In genomic region chr6:136586295-136586694, GRCh38 we compare ENCODE assay signal across 9 cellular contexts. TPM values are rescaled to one million over a fixed set of nuclear protein-coding genes. Genes with fewer than 3 reads are reported as not detected.
A peak's percentile ranks its signal among the peaks of the same experiment; 100 is the strongest.
DNase-seq lines count a peak whose midpoint lies in the region; ATAC-seq, FAIRE-seq and TF ChIP-seq lines count a peak whose summit lies in the region.
"Had no signal": no experiment of that assay in that cellular context is flagged by ENCODE, and none has a peak within 500 bp of the region (broad histone marks: within the 10 kb centered on the region; RNA-seq: fewer than 3 reads in every experiment).

No MANE protein-coding gene starts in this region.

- peak overlapping the region; percentile 76 for H3K27ac Mint-ChIP-seq in osteocyte (ENCODE audit: unreplicated experiment)

- H3K36me3 ChIP-seq in Panc1 (ENCODE audit: control insufficient read depth, insufficient read depth, low read length): no peaks in the 10 kb centered on the region

- no peak for FAIRE-seq in frontal cortex (lab: Jason Lieb, UNC)

- intact Hi-C loops in Panc1 (cut with micrococcal nuclease; ENCODE audit: unreplicated experiment): no loop called here

- H3K36me3 Mint-ChIP-seq in osteocyte (ENCODE audit: unreplicated experiment): peaks cover 3% of the 10 kb centered on the region

- H3K4me3 ChIP-seq in AG04450 (ENCODE audit: low read depth, low read length) (no peak overlapping the region), Panc1 (ENCODE audit: low read depth in 2 of 2, low read length in 2 of 2) (no peak overlapping the region)

- no peak overlapping the region for H3K4me3 Mint-ChIP-seq in osteocyte (ENCODE audit: unreplicated experiment)

- peak; percentile 87 for DNase-seq in AG04450 (ENCODE audit: low read depth, low spot score)
- peak; percentile 41 for DNase-seq in Panc1 (ENCODE audit: low read depth, low spot score)
- no peak for DNase-seq in epithelial cell of prostate (ENCODE audit: low read depth, low spot score)
- DNase-seq in osteocyte (ENCODE audit: extremely low spot score, unreplicated experiment): no peak
- no peak for DNase-seq in anterior cingulate cortex (lab: John Stamatoyannopoulos, UW)
- no peak for DNase-seq in frontal cortex (ENCODE audit: low spot score in 2 of 2)
- DNase-seq: NCI-H2029 had no signal

- BruUV-seq in Panc1 (replicated peaks; lab: Mats Ljungman, UMichigan): no TSS peak

- in situ Hi-C loops in Panc1 (cut with HindIII; ENCODE audit: low pct_unique_long_range_greater_than_20kb, low sequenced_read_pairs): no loop called here

- H3K27ac ChIP-seq in AG04450 (ENCODE audit: low read depth, low read length): peak overlapping the region; percentile 83
- H3K27ac ChIP-seq in Panc1 (ENCODE audit: low read length): no peak overlapping the region
- H3K27ac ChIP-seq in epithelial cell of prostate: peak overlapping the region; percentile 33

- H3K4me1 ChIP-seq in Panc1 (ENCODE audit: control insufficient read depth, insufficient read depth, low read length): no peaks in the 10 kb centered on the region

- POLR2A ChIA-PET in AG04450 (lab: Yijun Ruan, JAX) (no interaction called here), Panc1 (lab: Charles Lee) (no interaction called here)

- H3K27me3 ChIP-seq in AG04450 (ENCODE audit: control insufficient read depth, insufficient read depth, low read length): no peaks in the 10 kb centered on the region
- H3K27me3 ChIP-seq in Panc1 (ENCODE audit: control insufficient read depth, insufficient read depth, low read length): no peaks in the 10 kb centered on the region

- CTCF ChIA-PET in AG04450 (lab: Charles Lee) (interaction anchor here (0.9 to 4.0 kb wide), 3 partner anchors 23 to 206 kb away, joined by 3 to 25 read pairs (median 6); partner anchors contain the start of gene MAP3K5), Panc1 (lab: Charles Lee) (no interaction called here)

- ATAC-seq in Panc1 (no peak), GM21528 (IDR thresholded peaks at IDR 0.05; ENCODE audit: low FRiP score, unreplicated experiment) (no peak), GM21381 (IDR thresholded peaks at IDR 0.05; ENCODE audit: unreplicated experiment) (no peak)

- H3K9me3 ChIP-seq in AG04450 (ENCODE audit: control insufficient read depth, insufficient read depth, low read length) (no peaks in the 10 kb centered on the region), Panc1 (ENCODE audit: control insufficient read depth, insufficient read depth, low read depth, low read length) (no peaks in the 10 kb centered on the region)

- H3K4me1 Mint-ChIP-seq in osteocyte (ENCODE audit: unreplicated experiment): peaks cover 16% of the 10 kb centered on the region

- no peaks in the 10 kb centered on the region for H3K9me3 Mint-ChIP-seq in osteocyte (ENCODE audit: unreplicated experiment)

- no peaks in the 10 kb centered on the region for H3K27me3 Mint-ChIP-seq in osteocyte (ENCODE audit: unreplicated experiment)

- TF ChIP-seq CTCF in AG04450 (IDR thresholded peaks at IDR 0.05; ENCODE audit: low read depth, low read length): no peak
- no peak for TF ChIP-seq CTCF in Panc1 (IDR thresholded peaks at IDR 0.05)
- TF ChIP-seq CTCF in osteocyte (IDR thresholded peaks at IDR 0.05): no peak

RNA-seq across cellular contexts. Expression of gene MAP7, which starts 36.1 kb away (rescaled TPM):
- polyA plus RNA-seq in AG04450 (2011; rRNA removed): 0.29 and 0.30 TPM in 2 replicates
- polyA minus RNA-seq in AG04450 (2011; rRNA and poly(A)+ RNA removed): 0.18 and 0.26 TPM in 2 replicates
- 1.8 TPM for total RNA-seq in Panc1 (2021; ENCODE audit: unreplicated experiment)
- polyA plus RNA-seq in Panc1 (2012; ENCODE audit: insufficient read length): 1.2 TPM
- total RNA-seq in osteocyte: 0.38 and 0.68 TPM in 2 replicates
- 5.7 TPM for total RNA-seq in frontal cortex

Comparison
In these comparisons a context has a peak if more than half of its experiments do, and no peak if none do; other contexts are left out.
1. DNase-seq: peak in AG04450 (single experiment) and Panc1 (single experiment); none in epithelial cell of prostate (single experiment), osteocyte (single experiment), anterior cingulate cortex (0 of 58) and frontal cortex (0 of 2).